26 cellular contexts compared by ENCODE assay signal in genomic region chr2:5777089-5777488, GRCh38.
DNase-seq lines count a peak whose midpoint lies in the region; ATAC-seq, FAIRE-seq and TF ChIP-seq lines count a peak whose summit lies in the region.
"Had no signal": no experiment of that assay in that cellular context is flagged by ENCODE, and none has a peak within 500 bp of the region (broad histone marks: within the 10 kb centered on the region; RNA-seq: fewer than 3 reads in every experiment).

No MANE protein-coding gene starts in this region.

- H3K4me3 ChIP-seq in breast epithelium: no peak overlapping the region
- no peak overlapping the region for H3K4me3 ChIP-seq in bronchial epithelial cell (ENCODE audit: low read depth, low read length)
- H3K4me3 ChIP-seq in lower lobe of right lung: no peak overlapping the region
- no peak overlapping the region for H3K4me3 ChIP-seq in upper lobe of right lung
- H3K4me3 ChIP-seq: A549, right atrium auricular region, transverse colon had no signal

- H3K27ac ChIP-seq in breast epithelium (peak overlapping the region in 1 of 2 donors; percentile 19), lower lobe of right lung (no peak overlapping the region), upper lobe of right lung (no peak overlapping the region)
- H3K27ac ChIP-seq: A549, KMS-11, right atrium auricular region, transverse colon had no signal

- POLR2A ChIA-PET in MCF 10A (lab: Yijun Ruan, JAX): interaction anchor here (0.6 kb wide), 1 partner anchor 1947 kb away, joined by 4 read pairs; no protein-coding TSS in a partner anchor

- no TSS peak for BruUV-seq in MCF 10A (replicated peaks; lab: Mats Ljungman, UMichigan)

- no peak overlapping the region for H3K4me3 Mint-ChIP-seq in MCF 10A (ENCODE audit: unreplicated experiment)
- no peak overlapping the region for H3K4me3 Mint-ChIP-seq in activated T-helper 2 cell treated with anti-CD3 and anti-CD28 coated beads, Interferon-gamma antibody, Interleukin-2, Interleukin-4, amounts not matched to agents 10 μg/mL and 5 μg/mL and 100 μg/mL, durations not matched to agents 14 hours and 24 hours and 36 hours (ENCODE audit: low read depth)
- H3K4me3 Mint-ChIP-seq: activated CD4-positive, alpha-beta T cell treated with anti-CD3 and anti-CD28 coated beads, Interleukin-2, amount 10 ng/mL, durations not matched to agents 24 days and 14 days; activated CD8-positive, alpha-beta memory T cell treated with anti-CD3 and anti-CD28 coated beads, Interleukin-2, amount 10 ng/mL, durations not matched to agents 7 days and 5 days; CD8-positive, alpha-beta T cell; nephron had no signal

- no peaks in the 10 kb centered on the region for H3K27me3 Mint-ChIP-seq in MCF 10A (ENCODE audit: insufficient read depth, unreplicated experiment)
- no peaks in the 10 kb centered on the region for H3K27me3 Mint-ChIP-seq in activated T-helper 2 cell treated with anti-CD3 and anti-CD28 coated beads, Interferon-gamma antibody, Interleukin-2, Interleukin-4, amounts not matched to agents 10 μg/mL and 5 μg/mL and 100 μg/mL, durations not matched to agents 14 hours and 24 hours and 36 hours (ENCODE audit: low read depth)
- H3K27me3 Mint-ChIP-seq: activated CD4-positive, alpha-beta T cell treated with anti-CD3 and anti-CD28 coated beads, Interleukin-2, amount 10 ng/mL, durations not matched to agents 24 days and 14 days; activated CD8-positive, alpha-beta memory T cell treated with anti-CD3 and anti-CD28 coated beads, Interleukin-2, amount 10 ng/mL, durations not matched to agents 7 days and 5 days had no signal

- H3K27me3 ChIP-seq in breast epithelium: no peaks in the 10 kb centered on the region
- H3K27me3 ChIP-seq in bronchial epithelial cell (ENCODE audit: control insufficient read depth, insufficient read depth, low read length): no peaks in the 10 kb centered on the region
- H3K27me3 ChIP-seq in lower lobe of right lung (ENCODE audit: low read depth): no peaks in the 10 kb centered on the region
- no peaks in the 10 kb centered on the region for H3K27me3 ChIP-seq in upper lobe of right lung
- H3K27me3 ChIP-seq: right atrium auricular region, transverse colon had no signal

- DNase-seq in breast epithelium (ENCODE audit: low spot score in 2 of 2) (peak; percentile 59 to 68), MCF 10A (ENCODE audit: unreplicated experiment) (no peak), bronchial epithelial cell (ENCODE audit: low read depth) (peak; percentile 28), lower lobe of right lung (peak; percentile 59), upper lobe of right lung (no peak)
- DNase-seq in activated T-helper 2 cell treated with anti-CD3 and anti-CD28 coated beads, Interferon-gamma antibody, Interleukin-2, Interleukin-4, amounts not matched to agents 10 μg/mL and 5 μg/mL and 100 μg/mL, durations not matched to agents 14 hours and 24 hours and 36 hours (ENCODE audit: low spot score): no peak
- DNase-seq: activated CD4-positive, alpha-beta T cell treated with anti-CD3 and anti-CD28 coated beads, Interleukin-2, amount 10 ng/mL, durations not matched to agents 24 days and 14 days; activated CD8-positive, alpha-beta memory T cell treated with anti-CD3 and anti-CD28 coated beads, Interleukin-2, amount 10 ng/mL, durations not matched to agents 7 days and 5 days; activated naive CD4-positive, alpha-beta T cell treated with Interleukin-2 at 50 U/mL for 16 hours; activated T-cell treated with anti-CD3 and anti-CD28 coated beads, Interleukin-2, amount 50 U/mL, for 48 hours; CD8-positive, alpha-beta T cell; cortex of kidney; GF-D8; HCEC 1CT; NCI-H2171 treated with DMSO at 0.1 percent for 48 hours; NCI-H524 treated with DMSO at 0.1 percent for 48 hours; SHP77 treated with DMSO at 0.1 percent for 48 hours; stimulated activated CD4-positive, alpha-beta T cell treated with anti-CD3 and anti-CD28 coated beads, Interleukin-2, amount 100 ng/mL, for 48 hours; transverse colon had no signal

- ATAC-seq in lower lobe of right lung (peak; percentile 70 to 81), upper lobe of right lung (peak; percentile 80), GM18502 (IDR thresholded peaks at IDR 0.05; ENCODE audit: poor library complexity, unreplicated experiment) (no peak), GM19455 (IDR thresholded peaks at IDR 0.05; ENCODE audit: unreplicated experiment) (no peak)
- ATAC-seq: A549; activated CD8-positive, alpha-beta memory T cell treated with anti-CD3 and anti-CD28 coated beads, Interleukin-2, amount 10 ng/mL, durations not matched to agents 7 days and 5 days; CD8-positive, alpha-beta T cell; Panc1 had no signal

- intact Hi-C loops in breast epithelium (cut with DNase I; ENCODE audit: low total_unique reads) (no loop called here), MCF 10A (cut with micrococcal nuclease) (no loop called here), lower lobe of right lung (cut with DNase I) (no loop called here), upper lobe of right lung (cut with DNase I) (no loop called here)
- intact Hi-C loops in activated T-helper 2 cell treated with anti-CD3 and anti-CD28 coated beads, Interferon-gamma antibody, Interleukin-2, Interleukin-4, amounts not matched to agents 10 μg/mL and 5 μg/mL and 100 μg/mL, durations not matched to agents 14 hours and 24 hours and 36 hours (cut with micrococcal nuclease): no loop called here

- no peak for FAIRE-seq in bronchial epithelial cell (lab: Jason Lieb, UNC)
- FAIRE-seq: A549 had no signal

- H3K4me1 ChIP-seq in breast epithelium (no peaks in the 10 kb centered on the region), lower lobe of right lung (no peaks in the 10 kb centered on the region), upper lobe of right lung (no peaks in the 10 kb centered on the region)
- H3K4me1 ChIP-seq: A549, right atrium auricular region, transverse colon had no signal

- no peaks in the 10 kb centered on the region for H3K36me3 Mint-ChIP-seq in MCF 10A (ENCODE audit: insufficient read depth, unreplicated experiment)
- no peaks in the 10 kb centered on the region for H3K36me3 Mint-ChIP-seq in activated T-helper 2 cell treated with anti-CD3 and anti-CD28 coated beads, Interferon-gamma antibody, Interleukin-2, Interleukin-4, amounts not matched to agents 10 μg/mL and 5 μg/mL and 100 μg/mL, durations not matched to agents 14 hours and 24 hours and 36 hours (ENCODE audit: low read depth)
- H3K36me3 Mint-ChIP-seq: activated CD8-positive, alpha-beta memory T cell treated with anti-CD3 and anti-CD28 coated beads, Interleukin-2, amount 10 ng/mL, durations not matched to agents 7 days and 5 days; CD8-positive, alpha-beta T cell had no signal

- no peak for TF ChIP-seq POLR2A in breast epithelium (IDR thresholded peaks at IDR 0.05)

- CTCF ChIA-PET in MCF 10A (lab: Yijun Ruan, JAX): interaction anchor here (0.6 kb wide), 1 partner anchor 9 kb away, joined by 4 read pairs; no protein-coding TSS in a partner anchor

- H3K9me3 ChIP-seq in breast epithelium (no peaks in the 10 kb centered on the region), lower lobe of right lung (no peaks in the 10 kb centered on the region), upper lobe of right lung (no peaks in the 10 kb centered on the region)
- H3K9me3 ChIP-seq: A549, right atrium auricular region, transverse colon had no signal

- no peak for TF ChIP-seq CTCF in breast epithelium (IDR thresholded peaks at IDR 0.05)
- TF ChIP-seq CTCF in MCF 10A (IDR thresholded peaks at IDR 0.05; ENCODE audit: unreplicated experiment): no peak
- TF ChIP-seq CTCF in bronchial epithelial cell (IDR thresholded peaks at IDR 0.05; ENCODE audit: insufficient read depth, low read length, severe bottlenecking): no peak
- no peak for TF ChIP-seq CTCF in lower lobe of right lung (IDR thresholded peaks at IDR 0.05)
- no peak for TF ChIP-seq CTCF in upper lobe of right lung (IDR thresholded peaks at IDR 0.05)

- no peaks in the 10 kb centered on the region for H3K36me3 ChIP-seq in breast epithelium
- H3K36me3 ChIP-seq in bronchial epithelial cell (ENCODE audit: control insufficient read depth, insufficient read depth, low read length): no peaks in the 10 kb centered on the region
- no peaks in the 10 kb centered on the region for H3K36me3 ChIP-seq in lower lobe of right lung
- no peaks in the 10 kb centered on the region for H3K36me3 ChIP-seq in upper lobe of right lung
- H3K36me3 ChIP-seq: right atrium auricular region, transverse colon had no signal

- H3K27ac Mint-ChIP-seq in MCF 10A (ENCODE audit: low read depth, unreplicated experiment): no peak overlapping the region
- H3K27ac Mint-ChIP-seq in activated T-helper 2 cell treated with anti-CD3 and anti-CD28 coated beads, Interferon-gamma antibody, Interleukin-2, Interleukin-4, amounts not matched to agents 10 μg/mL and 5 μg/mL and 100 μg/mL, durations not matched to agents 14 hours and 24 hours and 36 hours: no peak overlapping the region
- H3K27ac Mint-ChIP-seq: activated CD4-positive, alpha-beta T cell treated with anti-CD3 and anti-CD28 coated beads, Interleukin-2, amount 10 ng/mL, durations not matched to agents 24 days and 14 days; activated CD8-positive, alpha-beta memory T cell treated with anti-CD3 and anti-CD28 coated beads, Interleukin-2, amount 10 ng/mL, durations not matched to agents 7 days and 5 days; CD8-positive, alpha-beta T cell had no signal

- H3K4me1 Mint-ChIP-seq in MCF 10A (ENCODE audit: insufficient read depth, unreplicated experiment): peaks cover 6% of the 10 kb centered on the region
- H3K4me1 Mint-ChIP-seq in activated T-helper 2 cell treated with anti-CD3 and anti-CD28 coated beads, Interferon-gamma antibody, Interleukin-2, Interleukin-4, amounts not matched to agents 10 μg/mL and 5 μg/mL and 100 μg/mL, durations not matched to agents 14 hours and 24 hours and 36 hours (ENCODE audit: low read depth): no peaks in the 10 kb centered on the region
- H3K4me1 Mint-ChIP-seq: activated CD4-positive, alpha-beta T cell treated with anti-CD3 and anti-CD28 coated beads, Interleukin-2, amount 10 ng/mL, durations not matched to agents 24 days and 14 days; activated CD8-positive, alpha-beta memory T cell treated with anti-CD3 and anti-CD28 coated beads, Interleukin-2, amount 10 ng/mL, durations not matched to agents 7 days and 5 days had no signal

- no peaks in the 10 kb centered on the region for H3K9me3 Mint-ChIP-seq in MCF 10A (ENCODE audit: unreplicated experiment)
- peaks cover 8% of the 10 kb centered on the region for H3K9me3 Mint-ChIP-seq in activated T-helper 2 cell treated with anti-CD3 and anti-CD28 coated beads, Interferon-gamma antibody, Interleukin-2, Interleukin-4, amounts not matched to agents 10 μg/mL and 5 μg/mL and 100 μg/mL, durations not matched to agents 14 hours and 24 hours and 36 hours
- H3K9me3 Mint-ChIP-seq: CD8-positive, alpha-beta T cell; nephron had no signal

Comparison
In these comparisons a context has a peak if more than half of its experiments do, and no peak if none do; other contexts are left out.
1. DNase-seq: peak in breast epithelium (2 of 2), bronchial epithelial cell (single experiment) and lower lobe of right lung (single experiment); none in MCF 10A (single experiment), upper lobe of right lung (single experiment) and activated T-helper 2 cell treated with anti-CD3 and anti-CD28 coated beads, Interferon-gamma antibody, Interleukin-2, Interleukin-4, amounts not matched to agents 10 μg/mL and 5 μg/mL and 100 μg/mL, durations not matched to agents 14 hours and 24 hours and 36 hours (single experiment).
2. ATAC-seq: peak in lower lobe of right lung (2 of 2) and upper lobe of right lung (single experiment); none in GM18502 (single experiment) and GM19455 (single experiment).